8 cellular contexts compared by ENCODE assay signal in the genomic region with DNA sequence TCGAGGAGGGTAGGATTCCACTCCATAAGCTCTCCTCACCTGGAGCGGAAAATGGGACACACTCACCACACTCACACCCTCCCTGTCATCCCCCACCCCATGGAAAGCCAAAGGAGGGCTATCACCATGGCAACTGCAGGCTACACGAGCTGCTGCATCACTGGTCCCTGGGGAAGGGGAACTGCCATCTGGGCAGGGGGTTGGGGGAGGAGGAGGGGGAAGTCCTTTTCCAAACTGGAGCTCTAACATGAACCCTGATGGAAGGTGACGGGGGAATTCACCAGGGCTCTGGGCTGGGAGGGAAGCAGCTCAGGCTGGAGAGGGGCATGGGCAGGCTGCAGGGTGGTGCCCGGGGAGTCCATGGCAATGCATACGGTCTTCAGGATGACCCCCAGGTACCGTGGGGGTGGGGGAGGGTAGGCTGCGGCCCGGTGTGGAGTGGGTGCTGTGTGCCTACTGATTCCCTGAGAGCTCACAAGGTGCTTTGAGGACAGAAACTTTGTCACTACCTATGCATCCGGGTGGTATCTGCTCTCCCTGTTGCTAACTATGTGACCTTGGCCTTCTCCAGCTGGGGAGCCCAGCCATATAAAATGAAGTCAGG.
A peak's percentile ranks its signal among the peaks of the same experiment; 100 is the strongest.
DNase-seq lines count a peak whose midpoint lies in the region; ATAC-seq and TF ChIP-seq lines count a peak whose summit lies in the region.

No MANE protein-coding gene starts in this region.

- H3K79me2 ChIP-seq in mammary epithelial cell (ENCODE audit: insufficient read depth, low read length): no peaks in the 10 kb centered on the region

- DNase-seq in DMS153 (lab: John Stamatoyannopoulos, UW) (peak; percentile 56), NCI-H2081 treated with DMSO at 0.1 percent for 48 hours (lab: John Stamatoyannopoulos, UW) (peak; percentile 18), mammary epithelial cell (no peak), osteocyte (ENCODE audit: extremely low spot score, unreplicated experiment) (no peak), superior temporal gyrus (ENCODE audit: extremely low spot score) (no peak)
- no peak for DNase-seq in stimulated activated CD4-positive, alpha-beta T cell treated with anti-CD3 and anti-CD28 coated beads, Interleukin-1b, Interleukin-23, amount 100 ng/mL, for 48 hours

- H3K9ac ChIP-seq in mammary epithelial cell (ENCODE audit: insufficient read depth, low read length): no peak overlapping the region

- peaks cover 86% of the 10 kb centered on the region for H3K4me1 Mint-ChIP-seq in osteocyte (ENCODE audit: unreplicated experiment)

- H3K27me3 ChIP-seq in mammary epithelial cell (ENCODE audit: insufficient read depth, low read length): no peaks in the 10 kb centered on the region

- dilution Hi-C loops in mammary epithelial cell (cut with HindIII; ENCODE audit: low sequenced_read_pairs): no loop called here

- no TSS peak for BruUV-seq in mammary epithelial cell (replicated peaks; lab: Mats Ljungman, UMichigan)

- H3K27me3 Mint-ChIP-seq in osteocyte (ENCODE audit: unreplicated experiment): no peaks in the 10 kb centered on the region

- no peak overlapping the region for H3K4me2 ChIP-seq in mammary epithelial cell (ENCODE audit: insufficient read depth, low read depth, low read length)

- in situ Hi-C loops in mammary epithelial cell (cut with MboI; ENCODE audit: low sequenced_read_pairs in 2 of 2): no loop called here

- ATAC-seq in HG02610 (IDR thresholded peaks at IDR 0.05; ENCODE audit: unreplicated experiment) (no peak), HG02642 (IDR thresholded peaks at IDR 0.05; ENCODE audit: poor library complexity, unreplicated experiment) (no peak)

- H3K9me3 ChIP-seq in mammary epithelial cell (replicated peaks; ENCODE audit: insufficient read depth, low read length): no peaks in the 10 kb centered on the region

- H3K27ac ChIP-seq in mammary epithelial cell (ENCODE audit: insufficient read depth, low read depth, low read length): no peak overlapping the region

- TF ChIP-seq CTCF in mammary epithelial cell (conservative IDR thresholded peaks at IDR 0.05 in 1 of 2, IDR thresholded peaks at IDR 0.05 in 1 of 2; ENCODE audit: extremely low read depth in 1 of 2, insufficient read depth in 1 of 2, low read depth in 1 of 2, low read length in 2 of 2) (no peak), osteocyte (IDR thresholded peaks at IDR 0.05) (no peak)

- no peaks in the 10 kb centered on the region for H4K20me1 ChIP-seq in mammary epithelial cell (ENCODE audit: insufficient read depth, low read length)

- H3K27ac Mint-ChIP-seq in osteocyte (ENCODE audit: unreplicated experiment): peak overlapping the region; percentile 99

- peak overlapping the region; percentile 51 for H2AFZ ChIP-seq in mammary epithelial cell (ENCODE audit: low read depth, low read length)

- no peak overlapping the region for H3K4me3 Mint-ChIP-seq in osteocyte (ENCODE audit: unreplicated experiment)

- no peaks in the 10 kb centered on the region for H3K9me3 Mint-ChIP-seq in osteocyte (ENCODE audit: unreplicated experiment)

- H3K36me3 ChIP-seq in mammary epithelial cell (ENCODE audit: insufficient read depth, low read length): no peaks in the 10 kb centered on the region

- CTCF ChIA-PET in mammary epithelial cell (lab: Charles Lee; ENCODE audit: low non-redundant PET): no interaction called here

- no peaks in the 10 kb centered on the region for H3K36me3 Mint-ChIP-seq in osteocyte (ENCODE audit: unreplicated experiment)

- H3K4me1 ChIP-seq in mammary epithelial cell (ENCODE audit: insufficient read depth, low read length): peaks cover 36% of the 10 kb centered on the region

- WGBS in mammary epithelial cell (ENCODE audit: low coverage, missing lambda C conversion rate): 100% methylated on average over 3 of the region's 10 CpGs

- intact Hi-C loops in mammary epithelial cell (cut with micrococcal nuclease): no loop called here

- no peak overlapping the region for H3K4me3 ChIP-seq in mammary epithelial cell (replicated peaks in 1 of 3; ENCODE audit: insufficient read depth in 1 of 3, low read depth in 2 of 3, low read length in 3 of 3)

Comparison
In these comparisons a context has a peak if more than half of its experiments do, and no peak if none do; other contexts are left out.
1. DNase-seq: peak in DMS153 (single experiment) and NCI-H2081 treated with DMSO at 0.1 percent for 48 hours (single experiment); none in mammary epithelial cell (single experiment), osteocyte (single experiment), superior temporal gyrus (single experiment) and stimulated activated CD4-positive, alpha-beta T cell treated with anti-CD3 and anti-CD28 coated beads, Interleukin-1b, Interleukin-23, amount 100 ng/mL, for 48 hours (single experiment).